Comparison of ENCODE assay signal across 7 cellular contexts in the genomic region with DNA sequence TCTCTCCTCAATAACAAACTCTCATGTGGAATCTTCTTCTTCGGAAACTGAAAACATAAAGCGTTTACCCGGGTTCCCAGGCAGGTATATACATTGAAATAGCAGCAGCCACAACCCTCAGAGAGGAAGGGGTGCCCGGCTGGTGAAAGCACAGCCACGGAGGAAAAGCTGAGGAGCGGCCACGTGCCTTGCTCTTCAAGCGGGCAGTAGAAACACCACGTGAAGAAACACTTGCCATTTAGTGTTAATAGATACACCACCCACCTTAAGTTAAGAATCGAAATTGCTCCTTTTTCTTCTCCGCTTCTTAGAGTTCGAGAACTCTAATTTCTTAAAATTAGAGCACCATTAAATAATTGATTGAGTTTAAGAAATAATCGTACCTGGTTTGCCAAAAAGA. TPM values are rescaled to one million over a fixed set of nuclear protein-coding genes. Genes with fewer than 3 reads are reported as not detected.
DNase-seq lines count a peak whose midpoint lies in the region; ATAC-seq and TF ChIP-seq lines count a peak whose summit lies in the region.

No MANE protein-coding gene starts in this region.

- H3K36me3 ChIP-seq in IMR-90 (ENCODE audit: control insufficient read depth, insufficient read depth, low read length): peaks cover 9% of the 10 kb centered on the region
- H3K36me3 ChIP-seq in mesenchymal stem cell (ENCODE audit: control insufficient read depth in 1 of 2, insufficient read depth in 2 of 2, low read depth in 1 of 2, low read length in 2 of 2): peaks cover 9 to 42% of the 10 kb centered on the region in 2 experiments
- H3K36me3 ChIP-seq in suprapubic skin: peaks cover 8% of the 10 kb centered on the region

- no peaks in the 10 kb centered on the region for H4K20me1 ChIP-seq in IMR-90 (ENCODE audit: insufficient read depth, low read length)

- no peak; the same call in 1 of the 2 replicates for TF ChIP-seq RAD21 in IMR-90 (IDR thresholded peaks at IDR 0.05; ENCODE audit: low read length)

- peak overlapping the region; percentile 51; the same call in 1 of the 2 replicates for H3K27ac ChIP-seq in IMR-90 (ENCODE audit: insufficient read depth, low read length)
- H3K27ac ChIP-seq in mesenchymal stem cell (ENCODE audit: low read length, poor library complexity, severe bottlenecking): no peak overlapping the region
- H3K27ac ChIP-seq in suprapubic skin: peak overlapping the region; percentile 78

- TF ChIP-seq CTCF in IMR-90 (conservative IDR thresholded peaks at IDR 0.05; ENCODE audit: low read depth, low read length): no peak
- no peak for TF ChIP-seq CTCF in choroid plexus epithelial cell (conservative IDR thresholded peaks at IDR 0.05; ENCODE audit: low read depth, low read length)
- TF ChIP-seq CTCF in suprapubic skin (IDR thresholded peaks at IDR 0.05): no peak

- CTCF ChIA-PET in IMR-90 (lab: Yijun Ruan, JAX): no interaction called here

- H3K9me3 ChIP-seq in IMR-90 (ENCODE audit: control insufficient read depth, insufficient read depth, low read length): peaks cover 2% of the 10 kb centered on the region; the same call in 1 of the 2 replicates
- peaks cover 4% of the 10 kb centered on the region for H3K9me3 ChIP-seq in mesenchymal stem cell (ENCODE audit: control insufficient read depth, low read length)
- no peaks in the 10 kb centered on the region for H3K9me3 ChIP-seq in suprapubic skin

- H2BK5ac ChIP-seq in IMR-90 (ENCODE audit: low read depth, low read length, poor library complexity, severe bottlenecking) (peak overlapping the region; percentile 10), mesenchymal stem cell (ENCODE audit: low read depth, low read length, poor library complexity, severe bottlenecking) (no peak overlapping the region)

- H3K4me3 ChIP-seq in IMR-90 (ENCODE audit: insufficient read depth, low read depth, low read length) (peak overlapping the region; percentile 68), choroid plexus epithelial cell (ENCODE audit: low read depth, low read length) (peak overlapping the region; percentile 73), mesenchymal stem cell (ENCODE audit: insufficient read depth in 1 of 2, low read depth in 1 of 2, low read length in 2 of 2) (peak overlapping the region; percentile 44 to 98), suprapubic skin (peak overlapping the region; percentile 49)

- H2BK15ac ChIP-seq in IMR-90 (ENCODE audit: low read depth, low read length) (no peak overlapping the region), mesenchymal stem cell (ENCODE audit: low read depth, poor library complexity, severe bottlenecking) (no peak overlapping the region)

- POLR2A ChIA-PET in IMR-90 (lab: Charles Lee; ENCODE audit: unreplicated experiment): no interaction called here

- H2AFZ ChIP-seq in IMR-90 (replicated peaks; ENCODE audit: low read length, poor library complexity) (peak overlapping the region; percentile 88), mesenchymal stem cell (ENCODE audit: low read depth, low read length) (no peak overlapping the region)

- dilution Hi-C loops in IMR-90 (cut with HindIII; ENCODE audit: low sequenced_read_pairs, unreplicated experiment): no loop called here

- H3K79me1 ChIP-seq in IMR-90 (ENCODE audit: low read depth in 1 of 2, low read length in 2 of 2) (peaks cover 9 to 14% of the 10 kb centered on the region in 2 experiments; a peak in 2 of 4 replicates), mesenchymal stem cell (replicated peaks; ENCODE audit: low read length, poor library complexity, severe bottlenecking) (no peaks in the 10 kb centered on the region)

- H4K8ac ChIP-seq in IMR-90 (ENCODE audit: low read depth in 2 of 2, low read length in 2 of 2): peak overlapping the region; percentile 4 to 5; a peak in 2 of 4 replicates
- H4K8ac ChIP-seq in mesenchymal stem cell (ENCODE audit: low read length): no peak overlapping the region

- H2AK5ac ChIP-seq in IMR-90 (ENCODE audit: low read depth, low read length): peak overlapping the region; percentile 36; the same call in 1 of the 2 replicates
- H2AK5ac ChIP-seq in mesenchymal stem cell (ENCODE audit: low read length, severe bottlenecking): no peak overlapping the region

- 0 out of 2 replicates have a peak overlapping the region, but pooled peaks have one; percentile 51 for H3K56ac ChIP-seq in IMR-90 (ENCODE audit: extremely low read depth, insufficient read depth, low read length)

- in situ Hi-C loops in IMR-90 (cut with MboI; ENCODE audit: low sequenced_read_pairs): no loop called here

- peak overlapping the region; percentile 72; the same call in 1 of the 2 replicates for H3K23ac ChIP-seq in IMR-90 (ENCODE audit: low read depth, low read length)
- H3K23ac ChIP-seq in mesenchymal stem cell (ENCODE audit: low read length in 2 of 2): no peak overlapping the region

- peak overlapping the region; percentile 23; the same call in 1 of the 2 replicates for H3K14ac ChIP-seq in IMR-90 (replicated peaks; ENCODE audit: low read depth, low read length)
- no peak overlapping the region for H3K14ac ChIP-seq in mesenchymal stem cell (ENCODE audit: low read length in 2 of 2)

- H3K27me3 ChIP-seq in IMR-90 (ENCODE audit: control insufficient read depth, insufficient read depth, low read length) (no peaks in the 10 kb centered on the region), mesenchymal stem cell (ENCODE audit: control insufficient read depth in 1 of 2, insufficient read depth in 1 of 2, low read length in 2 of 2) (peaks cover 0 to 9% of the 10 kb centered on the region in 2 experiments), suprapubic skin (peaks cover 6% of the 10 kb centered on the region)

- TF ChIP-seq POLR2A in IMR-90 (IDR thresholded peaks at IDR 0.05; ENCODE audit: low read depth, low read length): no peak
- no peak for TF ChIP-seq POLR2A in suprapubic skin (IDR thresholded peaks at IDR 0.05)

- H3K9me1 ChIP-seq in IMR-90 (ENCODE audit: insufficient read depth, low read length): peaks cover 5% of the 10 kb centered on the region; the same call in 1 of the 2 replicates

- intact Hi-C loops in IMR-90 (cut with micrococcal nuclease): loop anchor here (2.0 to 5.0 kb wide), 7 partner anchors 73 to 449 kb away; a partner anchor contains a TSS

- H2AK9ac ChIP-seq in IMR-90 (replicated peaks; ENCODE audit: low read depth, low read length, poor library complexity): peak overlapping the region; percentile 73

- no peak for TF ChIP-seq EP300 in suprapubic skin (IDR thresholded peaks at IDR 0.05)

- H4K91ac ChIP-seq in IMR-90 (ENCODE audit: insufficient read depth, low read depth, low read length): no peak overlapping the region
- no peak overlapping the region for H4K91ac ChIP-seq in mesenchymal stem cell (ENCODE audit: low read length)

- H3K4ac ChIP-seq in IMR-90 (ENCODE audit: low read depth, low read length) (peak overlapping the region; percentile 20), mesenchymal stem cell (ENCODE audit: low read depth in 1 of 2, low read length in 2 of 2) (no peak overlapping the region)

- 0 out of 2 replicates have a peak overlapping the region, but pooled peaks have one; percentile 29 for H2BK20ac ChIP-seq in IMR-90 (ENCODE audit: low read depth, low read length)

- no peak overlapping the region for H4K5ac ChIP-seq in IMR-90 (ENCODE audit: low read depth, low read length)

- H3K9ac ChIP-seq in IMR-90 (ENCODE audit: low read depth, low read length) (peak overlapping the region; percentile 76), mesenchymal stem cell (ENCODE audit: low read length) (peak overlapping the region; percentile 99)

- no peak overlapping the region for H2BK12ac ChIP-seq in mesenchymal stem cell (ENCODE audit: low read length in 2 of 2)

- H3K4me2 ChIP-seq in IMR-90 (ENCODE audit: low read depth, low read length) (peak overlapping the region; percentile 84), mesenchymal stem cell (ENCODE audit: low read length, poor library complexity, severe bottlenecking) (peak overlapping the region; percentile 42)

- 0% methylated on average over 1 of the region's 13 CpGs; no CpG with 5 or more reads in 1 of the 2 experiments for WGBS in IMR-90 (ENCODE audit: extremely low coverage in 2 of 2, insufficient read length in 1 of 2), 2 experiments
- WGBS in mesenchymal stem cell: 3% methylated on average over 10 of the region's 13 CpGs
- 5% methylated on average over 13 of the region's 13 CpGs for WGBS in suprapubic skin

- TSS peak; percentile 79 for BruUV-seq in IMR-90 (replicated peaks; lab: Mats Ljungman, UMichigan)

- ATAC-seq in IMR-90 (ENCODE audit: low read depth) (peak; percentile 12), GM18868 (IDR thresholded peaks at IDR 0.05; ENCODE audit: unreplicated experiment) (no peak), GM18909 (IDR thresholded peaks at IDR 0.05; ENCODE audit: poor library complexity, unreplicated experiment) (no peak)

- DNase-seq in IMR-90 (no peak), choroid plexus epithelial cell (ENCODE audit: low read depth) (peak; percentile 55), mesenchymal stem cell (no peak), suprapubic skin (ENCODE audit: low spot score in 2 of 2) (peak in 1 of 2 donors; percentile 38), NCI-H2227 treated with DMSO at 0.1 percent for 48 hours (lab: John Stamatoyannopoulos, UW) (no peak)

- H3K4me1 ChIP-seq in IMR-90 (ENCODE audit: control insufficient read depth, insufficient read depth, low read length) (peaks cover 15% of the 10 kb centered on the region), mesenchymal stem cell (ENCODE audit: control insufficient read depth, insufficient read depth, low read depth, low read length) (peaks cover 18% of the 10 kb centered on the region), suprapubic skin (peaks cover 53% of the 10 kb centered on the region)

- peak overlapping the region; percentile 1; the same call in 1 of the 2 replicates for H3K18ac ChIP-seq in IMR-90 (ENCODE audit: low read depth, low read length)
- no peak overlapping the region for H3K18ac ChIP-seq in mesenchymal stem cell (ENCODE audit: low read depth in 1 of 2, low read length in 2 of 2)

- H2BK120ac ChIP-seq in IMR-90 (ENCODE audit: low read depth, low read length): peak overlapping the region; percentile 23
- no peak overlapping the region for H2BK120ac ChIP-seq in mesenchymal stem cell (ENCODE audit: low read depth, low read length)

RNA-seq across cellular contexts. Expression of a gene that starts 0.3 kb away (rescaled TPM):
- total RNA-seq in IMR-90 (2012; rRNA removed): 101 and 113 TPM in 2 replicates
- polyA plus RNA-seq in IMR-90 (2012; rRNA removed): 97.3 and 106 TPM in 2 replicates
- 99.4 and 135 TPM in 2 replicates for polyA plus RNA-seq in IMR-90 (2012; cell fraction: cytosol; rRNA removed)
- 137 and 172 TPM in 2 replicates for polyA plus RNA-seq in IMR-90 (2012; cell fraction: nucleus; rRNA removed; ENCODE audit: low replicate concordance)
- 1.1 TPM for polyA plus RNA-seq in mesenchymal stem cell (2013, experiment 1 of 2)
- 1.2 TPM for polyA plus RNA-seq in mesenchymal stem cell (2013, experiment 2 of 2)
- total RNA-seq in suprapubic skin: 100 to 1,000 TPM in 2 of 4 donors, 10 to 100 TPM in 2; 80.9 to 149 (median 107) TPM
